ENCODE assay signal across 19 cellular contexts in genomic region chr3:78707616-78708015, GRCh38.
"Had no signal": no experiment of that assay in that cellular context is flagged by ENCODE, and none has a peak within 500 bp of the region (broad histone marks: within the 10 kb centered on the region; RNA-seq: fewer than 3 reads in every experiment).

No MANE protein-coding gene starts in this region.

- H3K4me3 ChIP-seq: body of pancreas, gastroesophageal sphincter, left ventricle myocardium inferior, prostate gland, suprapubic skin, upper lobe of left lung had no signal

- H3K9me3 ChIP-seq: body of pancreas, gastroesophageal sphincter, left ventricle myocardium inferior, prostate gland, suprapubic skin, upper lobe of left lung had no signal

- H3K27me3 Mint-ChIP-seq: activated CD4-positive, alpha-beta memory T cell treated with anti-CD3 and anti-CD28 coated beads for 36 hours; activated naive CD4-positive, alpha-beta T cell treated with anti-CD3 and anti-CD28 coated beads, Interleukin-2, amount 10 ng/mL, durations not matched to agents 7 days and 5 days; activated T-helper 17 cell treated with anti-CD3 and anti-CD28 coated beads, Interleukin-2, amount 50 U/mL, for 72 hours had no signal

- ATAC-seq: activated T-helper 17 cell treated with anti-CD3 and anti-CD28 coated beads, Interleukin-2, amount 50 U/mL, for 72 hours; body of pancreas; gastroesophageal sphincter; sciatic nerve had no signal

- DNase-seq: activated CD4-positive, alpha-beta memory T cell treated with anti-CD3 and anti-CD28 coated beads for 36 hours; activated naive CD4-positive, alpha-beta T cell treated with anti-CD3 and anti-CD28 coated beads, Interleukin-2, amount 10 ng/mL, durations not matched to agents 7 days and 5 days; amniotic stem cell; body of pancreas; central memory CD4-positive, alpha-beta T cell; cortex of kidney; effector CD8-positive, alpha-beta T cell; islet precursor cell; left ventricle myocardium inferior; nucleus accumbens; stimulated activated CD4-positive, alpha-beta T cell treated with anti-CD3 and anti-CD28 coated beads, Interleukin-2, amount 100 ng/mL, for 48 hours; stimulated activated naive CD4-positive, alpha-beta T cell treated with Interleukin-2 at 50 U/mL for 16 hours; T1000; upper lobe of left lung had no signal

- H3K27ac ChIP-seq: body of pancreas, gastroesophageal sphincter, left ventricle myocardium inferior, prostate gland, suprapubic skin, upper lobe of left lung had no signal

- H3K4me3 Mint-ChIP-seq: activated CD4-positive, alpha-beta memory T cell treated with anti-CD3 and anti-CD28 coated beads for 36 hours; activated naive CD4-positive, alpha-beta T cell treated with anti-CD3 and anti-CD28 coated beads, Interleukin-2, amount 10 ng/mL, durations not matched to agents 7 days and 5 days; activated T-helper 17 cell treated with anti-CD3 and anti-CD28 coated beads, Interleukin-2, amount 50 U/mL, for 72 hours had no signal

- H3K27ac Mint-ChIP-seq: activated CD4-positive, alpha-beta memory T cell treated with anti-CD3 and anti-CD28 coated beads for 36 hours; activated naive CD4-positive, alpha-beta T cell treated with anti-CD3 and anti-CD28 coated beads, Interleukin-2, amount 10 ng/mL, durations not matched to agents 7 days and 5 days; activated T-helper 17 cell treated with anti-CD3 and anti-CD28 coated beads, Interleukin-2, amount 50 U/mL, for 72 hours had no signal

- H3K36me3 Mint-ChIP-seq: activated CD4-positive, alpha-beta memory T cell treated with anti-CD3 and anti-CD28 coated beads for 36 hours; activated naive CD4-positive, alpha-beta T cell treated with anti-CD3 and anti-CD28 coated beads, Interleukin-2, amount 10 ng/mL, durations not matched to agents 7 days and 5 days had no signal

- H3K4me1 Mint-ChIP-seq: activated naive CD4-positive, alpha-beta T cell treated with anti-CD3 and anti-CD28 coated beads, Interleukin-2, amount 10 ng/mL, durations not matched to agents 7 days and 5 days; activated T-helper 17 cell treated with anti-CD3 and anti-CD28 coated beads, Interleukin-2, amount 50 U/mL, for 72 hours had no signal

- H3K36me3 ChIP-seq: gastroesophageal sphincter, left ventricle myocardium inferior, prostate gland, suprapubic skin, upper lobe of left lung had no signal

- H3K9me3 Mint-ChIP-seq: activated T-helper 17 cell treated with anti-CD3 and anti-CD28 coated beads, Interleukin-2, amount 50 U/mL, for 72 hours had no signal

- H3K4me1 ChIP-seq: body of pancreas, gastroesophageal sphincter, prostate gland, suprapubic skin, upper lobe of left lung had no signal
